22 cellular contexts compared by ENCODE assay signal in genomic region chr2:100274566-100275199, GRCh38. TPM values are rescaled to one million over a fixed set of nuclear protein-coding genes. Genes with fewer than 3 reads are reported as not detected.
"Had no signal": no experiment of that assay in that cellular context is flagged by ENCODE, and none has a peak within 500 bp of the region (broad histone marks: within the 10 kb centered on the region; RNA-seq: fewer than 3 reads in every experiment).

No MANE protein-coding gene starts in this region.

- H3K4me1 ChIP-seq: right lobe of liver, stomach had no signal

- H3K27me3 ChIP-seq: right lobe of liver, stomach had no signal

- H3K9me3 Mint-ChIP-seq: dendritic cell treated with granulocyte-macrophage colony-stimulating factor and Interleukin-4, amounts not matched to agents 40 ng/mL and 50 ng/mL, for 4 days; memory B cell; nephron had no signal

- ATAC-seq: esophagus mucosa, right lobe of liver had no signal

- H3K4me1 Mint-ChIP-seq: activated naive CD8-positive, alpha-beta T cell treated with anti-CD3 and anti-CD28 coated beads, Interleukin-2, amount 50 U/mL, for 24 hours had no signal

- H3K36me3 ChIP-seq: right lobe of liver had no signal

- H3K4me3 ChIP-seq: right lobe of liver, skin epidermis, stomach had no signal

- DNase-seq: activated CD4-positive, alpha-beta T cell treated with anti-CD3 and anti-CD28 coated beads, Interleukin-2, amount 50 U/mL, for 4 hours; activated effector memory CD4-positive, alpha-beta T cell treated with anti-CD3 and anti-CD28 coated beads, Interleukin-2, amount 50 U/mL, for 16 hours; activated naive CD4-positive, alpha-beta T cell treated with anti-CD3 and anti-CD28 coated beads, Interleukin-2, amount 50 U/mL, for 16 hours; activated naive CD8-positive, alpha-beta T cell treated with anti-CD3 and anti-CD28 coated beads, Interleukin-2, amount 50 U/mL, for 24 hours; anterior cingulate cortex; effector CD8-positive, alpha-beta T cell; foreskin melanocyte; hippocampal formation; posterior cingulate gyrus; stimulated activated CD4-positive, alpha-beta T cell treated with anti-CD3 and anti-CD28 coated beads, Interleukin-1b, Interleukin-23, amount 100 ng/mL, for 48 hours; stomach; T-helper 9 cell; trophoblast cell had no signal

- H3K27ac Mint-ChIP-seq: activated naive CD8-positive, alpha-beta T cell treated with anti-CD3 and anti-CD28 coated beads, Interleukin-2, amount 50 U/mL, for 24 hours; dendritic cell treated with granulocyte-macrophage colony-stimulating factor and Interleukin-4, amounts not matched to agents 40 ng/mL and 50 ng/mL, for 4 days had no signal

- H3K27ac ChIP-seq: right lobe of liver, skin epidermis had no signal

- H3K27me3 Mint-ChIP-seq: brain had no signal

- H3K9me3 ChIP-seq: right lobe of liver, stomach had no signal

- H3K4me3 Mint-ChIP-seq: activated naive CD8-positive, alpha-beta T cell treated with anti-CD3 and anti-CD28 coated beads, Interleukin-2, amount 50 U/mL, for 24 hours; brain; dendritic cell treated with granulocyte-macrophage colony-stimulating factor and Interleukin-4, amounts not matched to agents 40 ng/mL and 50 ng/mL, for 4 days; memory B cell; nephron had no signal

RNA-seq across cellular contexts. Expression of gene LONRF2, which starts 47.6 kb away (rescaled TPM):
- total RNA-seq: endothelial cell of umbilical vein, myocyte had no signal
